In genomic region chr3:62892951-62893350, GRCh38 we compare ENCODE assay signal across 1 cellular context.
TF ChIP-seq lines count a peak whose summit lies in the region.

No MANE protein-coding gene starts in this region.

TF ChIP-seq in GM23338, 12 proteins besides CTCF, POLR2A, EP300 and RAD21 (continued from another document):
- TF ChIP-seq, protein P1, sequence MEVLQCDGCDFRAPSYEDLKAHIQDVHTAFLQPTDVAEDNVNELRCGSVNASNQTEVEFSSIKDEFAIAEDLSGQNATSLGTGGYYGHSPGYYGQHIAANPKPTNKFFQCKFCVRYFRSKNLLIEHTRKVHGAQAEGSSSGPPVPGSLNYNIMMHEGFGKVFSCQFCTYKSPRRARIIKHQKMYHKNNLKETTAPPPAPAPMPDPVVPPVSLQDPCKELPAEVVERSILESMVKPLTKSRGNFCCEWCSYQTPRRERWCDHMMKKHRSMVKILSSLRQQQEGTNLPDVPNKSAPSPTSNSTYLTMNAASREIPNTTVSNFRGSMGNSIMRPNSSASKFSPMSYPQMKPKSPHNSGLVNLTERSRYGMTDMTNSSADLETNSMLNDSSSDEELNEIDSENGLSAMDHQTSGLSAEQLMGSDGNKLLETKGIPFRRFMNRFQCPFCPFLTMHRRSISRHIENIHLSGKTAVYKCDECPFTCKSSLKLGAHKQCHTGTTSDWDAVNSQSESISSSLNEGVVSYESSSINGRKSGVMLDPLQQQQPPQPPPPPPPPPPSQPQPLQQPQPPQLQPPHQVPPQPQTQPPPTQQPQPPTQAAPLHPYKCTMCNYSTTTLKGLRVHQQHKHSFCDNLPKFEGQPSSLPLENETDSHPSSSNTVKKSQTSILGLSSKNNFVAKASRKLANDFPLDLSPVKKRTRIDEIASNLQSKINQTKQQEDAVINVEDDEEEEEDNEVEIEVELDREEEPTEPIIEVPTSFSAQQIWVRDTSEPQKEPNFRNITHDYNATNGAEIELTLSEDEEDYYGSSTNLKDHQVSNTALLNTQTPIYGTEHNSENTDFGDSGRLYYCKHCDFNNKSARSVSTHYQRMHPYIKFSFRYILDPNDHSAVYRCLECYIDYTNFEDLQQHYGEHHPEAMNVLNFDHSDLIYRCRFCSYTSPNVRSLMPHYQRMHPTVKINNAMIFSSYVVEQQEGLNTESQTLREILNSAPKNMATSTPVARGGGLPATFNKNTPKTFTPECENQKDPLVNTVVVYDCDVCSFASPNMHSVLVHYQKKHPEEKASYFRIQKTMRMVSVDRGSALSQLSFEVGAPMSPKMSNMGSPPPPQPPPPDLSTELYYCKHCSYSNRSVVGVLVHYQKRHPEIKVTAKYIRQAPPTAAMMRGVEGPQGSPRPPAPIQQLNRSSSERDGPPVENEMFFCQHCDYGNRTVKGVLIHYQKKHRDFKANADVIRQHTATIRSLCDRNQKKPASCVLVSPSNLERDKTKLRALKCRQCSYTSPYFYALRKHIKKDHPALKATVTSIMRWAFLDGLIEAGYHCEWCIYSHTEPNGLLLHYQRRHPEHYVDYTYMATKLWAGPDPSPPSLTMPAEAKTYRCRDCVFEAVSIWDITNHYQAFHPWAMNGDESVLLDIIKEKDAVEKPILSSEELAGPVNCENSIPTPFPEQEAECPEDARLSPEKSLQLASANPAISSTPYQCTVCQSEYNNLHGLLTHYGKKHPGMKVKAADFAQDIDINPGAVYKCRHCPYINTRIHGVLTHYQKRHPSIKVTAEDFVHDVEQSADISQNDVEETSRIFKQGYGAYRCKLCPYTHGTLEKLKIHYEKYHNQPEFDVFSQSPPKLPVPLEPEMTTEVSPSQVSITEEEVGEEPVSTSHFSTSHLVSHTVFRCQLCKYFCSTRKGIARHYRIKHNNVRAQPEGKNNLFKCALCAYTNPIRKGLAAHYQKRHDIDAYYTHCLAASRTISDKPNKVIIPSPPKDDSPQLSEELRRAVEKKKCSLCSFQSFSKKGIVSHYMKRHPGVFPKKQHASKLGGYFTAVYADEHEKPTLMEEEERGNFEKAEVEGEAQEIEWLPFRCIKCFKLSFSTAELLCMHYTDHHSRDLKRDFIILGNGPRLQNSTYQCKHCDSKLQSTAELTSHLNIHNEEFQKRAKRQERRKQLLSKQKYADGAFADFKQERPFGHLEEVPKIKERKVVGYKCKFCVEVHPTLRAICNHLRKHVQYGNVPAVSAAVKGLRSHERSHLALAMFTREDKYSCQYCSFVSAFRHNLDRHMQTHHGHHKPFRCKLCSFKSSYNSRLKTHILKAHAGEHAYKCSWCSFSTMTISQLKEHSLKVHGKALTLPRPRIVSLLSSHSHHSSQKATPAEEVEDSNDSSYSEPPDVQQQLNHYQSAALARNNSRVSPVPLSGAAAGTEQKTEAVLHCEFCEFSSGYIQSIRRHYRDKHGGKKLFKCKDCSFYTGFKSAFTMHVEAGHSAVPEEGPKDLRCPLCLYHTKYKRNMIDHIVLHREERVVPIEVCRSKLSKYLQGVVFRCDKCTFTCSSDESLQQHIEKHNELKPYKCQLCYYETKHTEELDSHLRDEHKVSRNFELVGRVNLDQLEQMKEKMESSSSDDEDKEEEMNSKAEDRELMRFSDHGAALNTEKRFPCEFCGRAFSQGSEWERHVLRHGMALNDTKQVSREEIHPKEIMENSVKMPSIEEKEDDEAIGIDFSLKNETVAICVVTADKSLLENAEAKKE (CRISPR knock-in tag; IDR thresholded peaks at IDR 0.05): no peak
- no peak for TF ChIP-seq ZNF331 (CRISPR knock-in tag; IDR thresholded peaks at IDR 0.05; ENCODE audit: low read depth)
